ENCODE assay signal across 8 cellular contexts in the genomic region with DNA sequence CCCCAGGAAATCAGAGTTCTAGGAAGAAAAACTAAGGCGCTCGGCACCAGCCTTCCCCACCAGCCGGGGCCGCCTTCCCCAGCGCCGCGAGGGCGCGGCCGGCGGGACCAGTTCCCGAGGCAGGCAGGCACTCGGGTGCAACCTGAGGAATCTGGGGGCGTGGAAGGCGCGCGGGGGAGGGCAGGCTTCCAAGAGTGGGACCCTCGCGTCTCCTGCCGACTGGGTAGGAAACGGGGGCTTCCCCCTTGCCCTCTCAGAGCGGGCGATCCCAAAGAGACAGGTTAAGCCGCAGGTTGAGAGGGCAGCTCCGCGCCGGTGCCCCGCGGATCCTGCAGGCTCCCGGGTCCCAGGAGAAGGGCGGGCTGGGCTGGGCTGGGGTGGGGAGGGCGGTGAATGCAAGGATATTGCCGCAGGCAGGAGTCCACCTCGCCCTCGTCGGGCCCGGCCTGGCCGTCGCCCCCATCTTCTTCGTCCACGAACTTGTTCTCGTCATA. TPM values are rescaled to one million over a fixed set of nuclear protein-coding genes. Genes with fewer than 3 reads are reported as not detected.
A peak's percentile ranks its signal among the peaks of the same experiment; 100 is the strongest.
DNase-seq lines count a peak whose midpoint lies in the region; ATAC-seq and TF ChIP-seq lines count a peak whose summit lies in the region.

No MANE protein-coding gene starts in this region.

- TF ChIP-seq CTCF in PC-3 (conservative IDR thresholded peaks at IDR 0.05; ENCODE audit: low read depth, low read length): no peak

- intact Hi-C loops in PC-3 (cut with micrococcal nuclease): no loop called here

- H3K9me2 ChIP-seq in PC-3 (replicated peaks; ENCODE audit: low read length): no peaks in the 10 kb centered on the region

- peaks cover 32% of the 10 kb centered on the region for H3K4me1 ChIP-seq in PC-3 (ENCODE audit: insufficient read depth, low read length)

- peak overlapping the region; percentile 90 for H3K9ac ChIP-seq in PC-3 (ENCODE audit: low read length)

- H3K79me2 ChIP-seq in PC-3 (ENCODE audit: low read length): peaks cover 48% of the 10 kb centered on the region

- peak overlapping the region; percentile 73 for H2AFZ ChIP-seq in PC-3 (ENCODE audit: low read length)

- H3K36me3 ChIP-seq in PC-3 (ENCODE audit: low read depth, low read length): peaks cover 13% of the 10 kb centered on the region; the same call in 1 of the 2 replicates

- H3K9me3 ChIP-seq in PC-3 (ENCODE audit: low read length): no peaks in the 10 kb centered on the region

- peaks cover 8% of the 10 kb centered on the region for H4K20me1 ChIP-seq in PC-3 (ENCODE audit: low read length)

- no peaks in the 10 kb centered on the region for H3K27me3 ChIP-seq in PC-3 (ENCODE audit: low read length)

- POLR2A ChIA-PET in PC-3 (lab: Charles Lee; ENCODE audit: unreplicated experiment): no interaction called here

- no peaks in the 10 kb centered on the region for H3F3A ChIP-seq in PC-3 (ENCODE audit: low read length, unreplicated experiment)

- ATAC-seq in HG02571 (IDR thresholded peaks at IDR 0.05; ENCODE audit: unreplicated experiment) (peak; percentile 9), PC-3 (peak; percentile 21)

- H3K4me3 ChIP-seq in PC-3 (ENCODE audit: low read length) (peak overlapping the region; percentile 93), iPS-11a (ENCODE audit: low read depth, low read length) (peak overlapping the region; percentile 92), skeletal muscle cell (ENCODE audit: low read depth, low read length) (peak overlapping the region; percentile 82)

- peak overlapping the region; percentile 71 for H3K27ac ChIP-seq in PC-3 (ENCODE audit: low read length)

- DNase-seq in EL (peak; percentile 34), PC-3 (no peak), astrocyte of the hippocampus (ENCODE audit: low read depth, low spot score) (peak; percentile 55), skeletal muscle cell (ENCODE audit: low read depth) (no peak), NK-92 (lab: John Stamatoyannopoulos, UW; ENCODE audit: unreplicated experiment) (no peak), H4 (ENCODE audit: low spot score) (no peak)

- H3K4me2 ChIP-seq in PC-3 (ENCODE audit: low read length): peak overlapping the region; percentile 99

- BruUV-seq in PC-3 (replicated peaks; lab: Mats Ljungman, UMichigan): TSS peak; percentile 52

- CTCF ChIA-PET in PC-3 (lab: Charles Lee): no interaction called here

RNA-seq across cellular contexts. Expression of gene ARPC5, which starts 0.4 kb away (rescaled TPM):
- 60.0 and 76.1 TPM in 2 replicates for total RNA-seq in PC-3 (2014; rRNA removed)
- 118 and 158 TPM in 2 replicates for total RNA-seq in H4 (2014; rRNA removed; shearing (Covaris generic))

RNA-seq across cellular contexts. Expression of gene APOBEC4, which starts 18.0 kb away (rescaled TPM):
- total RNA-seq in PC-3 (2014; rRNA removed): not detected in 2 replicates
- total RNA-seq in H4 (2014; rRNA removed; shearing (Covaris generic)): not detected in 2 replicates

RNA-seq across cellular contexts. Expression of gene NCF2, which starts 44.9 kb away (rescaled TPM):
- 26.1 and 31.3 TPM in 2 replicates for total RNA-seq in PC-3 (2014; rRNA removed)
- 4.1 and 10.2 TPM in 2 replicates for total RNA-seq in H4 (2014; rRNA removed; shearing (Covaris generic))

Comparison
In these comparisons a context has a peak if more than half of its experiments do, and no peak if none do; other contexts are left out.
1. DNase-seq: peak in EL (single experiment) and astrocyte of the hippocampus (single experiment); none in PC-3 (single experiment), skeletal muscle cell (single experiment), NK-92 (single experiment) and H4 (single experiment).
2. Peak in every context shown above with its lines, with median percentiles within 50 percentile points of each other: H3K4me3 ChIP-seq.